In the genomic region with DNA sequence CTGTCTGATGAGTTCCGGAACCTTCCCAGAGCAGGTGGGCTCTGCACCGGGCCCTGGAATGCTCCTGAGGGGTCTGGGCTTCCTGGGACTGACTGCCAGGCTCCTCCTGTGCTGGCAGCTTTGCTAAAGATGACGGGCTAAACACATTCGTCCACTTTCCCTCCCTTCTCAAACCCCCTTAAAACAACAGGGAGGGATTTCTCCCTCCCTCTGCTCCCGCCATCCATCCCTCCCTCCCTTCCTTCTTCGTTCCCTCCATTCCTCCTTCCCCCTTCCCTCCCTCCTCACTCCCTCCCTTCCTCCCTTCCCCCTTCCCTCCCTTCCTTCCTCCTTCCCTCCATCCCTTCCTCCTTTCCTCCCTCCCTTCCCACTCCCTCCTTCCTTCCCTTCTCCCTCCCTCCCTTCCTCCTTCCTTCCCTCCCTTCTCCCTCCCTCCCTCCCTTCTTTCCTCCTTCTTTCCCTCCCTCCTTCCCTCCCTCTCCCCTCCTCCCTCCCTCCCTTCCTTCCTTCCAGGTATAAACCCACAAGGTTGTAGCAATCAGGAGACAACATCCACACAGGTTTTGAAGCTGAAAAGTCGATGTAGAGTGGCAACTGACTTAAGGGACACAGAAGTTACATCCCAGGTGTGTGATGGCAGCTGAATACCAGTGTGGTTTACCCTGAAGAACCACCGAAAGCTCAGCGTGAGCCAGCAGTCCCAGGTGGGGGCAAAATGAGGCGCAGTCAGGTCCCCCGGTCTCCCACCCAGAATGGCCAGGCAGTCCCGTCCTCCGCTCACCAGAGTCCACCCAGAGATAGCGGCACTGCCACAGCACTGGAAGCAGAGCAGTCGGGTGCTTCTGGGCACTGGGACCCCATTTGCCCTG, we compare ENCODE assay signal across 11 cellular contexts. TPM values are rescaled to one million over a fixed set of nuclear protein-coding genes. Genes with fewer than 3 reads are reported as not detected.
DNase-seq lines count a peak whose midpoint lies in the region; ATAC-seq, FAIRE-seq and TF ChIP-seq lines count a peak whose summit lies in the region.
"Had no signal": no experiment of that assay in that cellular context is flagged by ENCODE, and none has a peak within 500 bp of the region (broad histone marks: within the 10 kb centered on the region; RNA-seq: fewer than 3 reads in every experiment).

No MANE protein-coding gene starts in this region.

- H3K36me3 ChIP-seq in PC-9 (ENCODE audit: low read depth) (no peaks in the 10 kb centered on the region), sigmoid colon (peaks cover 0 to 11% (median 0%) of the 10 kb centered on the region in 4 donors), A673 (ENCODE audit: insufficient read depth, low read length, poor library complexity, severe bottlenecking) (no peaks in the 10 kb centered on the region)

- H2AFZ ChIP-seq in PC-9, result no peak overlapping the region

- BruUV-seq in PC-9 (replicated peaks; lab: Mats Ljungman, UMichigan), result no TSS peak
- BruUV-seq in A673 (replicated peaks; lab: Mats Ljungman, UMichigan), result no TSS peak

- H3K4me3 ChIP-seq in PC-9, result no peak overlapping the region
- H3K4me3 ChIP-seq in right cardiac atrium (ENCODE audit: low read length), result no peak overlapping the region
- peak overlapping the region in 3 of 4 donors; percentile 3 to 8 (median 5) for H3K4me3 ChIP-seq in sigmoid colon
- no peak overlapping the region for H3K4me3 ChIP-seq in A673 (ENCODE audit: low read depth, low read length, poor library complexity, severe bottlenecking)

- H3F3A ChIP-seq in PC-9 (ENCODE audit: insufficient read depth, low read depth), result peaks cover 3% of the 10 kb centered on the region; the same call in 1 of the 2 replicates

- FAIRE-seq in GM12891 (lab: Jason Lieb, UNC), result peak; percentile 95

- ATAC-seq in right cardiac atrium, result peak; percentile 9 to 16
- no peak for ATAC-seq in HG03097 (IDR thresholded peaks at IDR 0.05; ENCODE audit: low FRiP score, unreplicated experiment)
- no peak for ATAC-seq in GM19395 (IDR thresholded peaks at IDR 0.05; ENCODE audit: unreplicated experiment)

- no peak for TF ChIP-seq EP300 in sigmoid colon (IDR thresholded peaks at IDR 0.05)

- DNase-seq in GM12891 (ENCODE audit: insufficient read length, low spot score), result no peak
- DNase-seq in PC-9, result no peak
- peak in 1 of 3 donors; percentile 51 for DNase-seq in right cardiac atrium
- no peak for DNase-seq in sigmoid colon
- no peak for DNase-seq in A673 (ENCODE audit: low spot score)
- DNase-seq in activated naive CD4-positive, alpha-beta T cell treated with Interleukin-2 at 50 U/mL for 16 hours, result no peak
- DNase-seq: NCI-H2029 had no signal

- POLR2A ChIA-PET in PC-9 (lab: Charles Lee; ENCODE audit: unreplicated experiment) (interaction anchor here (0.5 to 0.6 kb wide), 3 partner anchors 64 to 122 kb away, joined by 3 to 7 read pairs (median 4); a partner anchor contains a TSS), A673 (lab: Charles Lee; ENCODE audit: low non-redundant PET) (no interaction called here)

- TF ChIP-seq POLR2A in GM12891 (IDR thresholded peaks at IDR 0.05; ENCODE audit: low read depth, low read length), result no peak
- no peak for TF ChIP-seq POLR2A in sigmoid colon (IDR thresholded peaks at IDR 0.05)

- CTCF ChIA-PET in PC-9 (lab: Charles Lee), result interaction anchor here (0.6 to 1.4 kb wide), 2 partner anchors 9 to 40 kb away, joined by 4 to 5 read pairs; no protein-coding TSS in a partner anchor
- CTCF ChIA-PET in A673 (lab: Charles Lee), result interaction anchor here (0.5 kb wide), 1 partner anchor 300 kb away, joined by 5 read pairs; no protein-coding TSS in a partner anchor

- H3K27ac ChIP-seq in PC-9 (no peak overlapping the region), right cardiac atrium (ENCODE audit: low read length) (no peak overlapping the region), sigmoid colon (no peak overlapping the region), A673 (ENCODE audit: low read depth, low read length, poor library complexity, severe bottlenecking) (no peak overlapping the region)

- no peaks in the 10 kb centered on the region for H4K20me1 ChIP-seq in PC-9 (ENCODE audit: insufficient read depth)

- intact Hi-C loops in PC-9 (cut with micrococcal nuclease; ENCODE audit: unreplicated experiment) (loop anchor here (5.0 kb wide), 2 partner anchors 34 to 64 kb away; a partner anchor contains a TSS), right cardiac atrium (cut with DNase I) (no loop called here), sigmoid colon (cut with DNase I) (no loop called here), A673 (cut with micrococcal nuclease; ENCODE audit: unreplicated experiment) (no loop called here)

- H3K4me1 ChIP-seq in PC-9 (replicated peaks; ENCODE audit: insufficient read depth) (peaks cover 7% of the 10 kb centered on the region), right cardiac atrium (ENCODE audit: control insufficient read depth, insufficient read depth, low read length) (no peaks in the 10 kb centered on the region), sigmoid colon (peaks cover 0 to 11% (median 8%) of the 10 kb centered on the region in 4 donors), A673 (ENCODE audit: insufficient read depth, low read length, poor library complexity, severe bottlenecking) (peaks cover 5% of the 10 kb centered on the region)

- no peaks in the 10 kb centered on the region for H3K9me2 ChIP-seq in PC-9 (ENCODE audit: insufficient read depth)

- no peak for TF ChIP-seq CTCF in PC-9 (conservative IDR thresholded peaks at IDR 0.05)
- no peak for TF ChIP-seq CTCF in sigmoid colon (IDR thresholded peaks at IDR 0.05)
- TF ChIP-seq CTCF in A673 (conservative IDR thresholded peaks at IDR 0.05; ENCODE audit: low read depth, low read length), result no peak

- H3K4me2 ChIP-seq in PC-9, result peak overlapping the region; percentile 63

- no peaks in the 10 kb centered on the region for H3K79me2 ChIP-seq in PC-9 (ENCODE audit: low read depth)

- no peaks in the 10 kb centered on the region for H3K27me3 ChIP-seq in PC-9 (ENCODE audit: insufficient read depth, low read depth)
- no peaks in the 10 kb centered on the region for H3K27me3 ChIP-seq in right cardiac atrium (ENCODE audit: control insufficient read depth, insufficient read depth)
- H3K27me3 ChIP-seq in sigmoid colon, result peaks cover 0 to 47% (median 21%) of the 10 kb centered on the region in 3 donors
- H3K27me3 ChIP-seq in A673 (replicated peaks; ENCODE audit: insufficient read depth, low read depth, low read length, poor library complexity), result no peaks in the 10 kb centered on the region

- 41% methylated on average over 15 of the region's 15 CpGs for WGBS in right cardiac atrium
- WGBS in sigmoid colon, 2 donors, result 41 to 47% methylated on average over 15 of the region's 15 CpGs

- H3K9me3 ChIP-seq in PC-9 (ENCODE audit: insufficient read depth, low read depth) (no peaks in the 10 kb centered on the region), right cardiac atrium (ENCODE audit: control insufficient read depth, low read length) (no peaks in the 10 kb centered on the region), sigmoid colon (no peaks in the 10 kb centered on the region), A673 (ENCODE audit: low read depth, low read length, poor library complexity, severe bottlenecking) (no peaks in the 10 kb centered on the region)

TF ChIP-seq in GM12891, 5 proteins besides CTCF, POLR2A, EP300 and RAD21:
- TF ChIP-seq PAX5 (IDR thresholded peaks at IDR 0.05; ENCODE audit: insufficient read depth, low read length, severe bottlenecking) (no peak), POLR2AphosphoS5 (IDR thresholded peaks at IDR 0.05; ENCODE audit: low read depth, low read length) (no peak), TAF1 (IDR thresholded peaks at IDR 0.05; ENCODE audit: low read depth, low read length) (no peak), SPI1 (IDR thresholded peaks at IDR 0.05; ENCODE audit: low read depth, low read length) (no peak), POU2F2 (IDR thresholded peaks at IDR 0.05; ENCODE audit: low read depth, low read length) (no peak)

RNA-seq across cellular contexts. Expression of a gene that starts 18.7 kb away (rescaled TPM):
- polyA plus RNA-seq in GM12891 (2012; ENCODE audit: low read depth, missing spikeins), result 16.9 TPM
- total RNA-seq in PC-9 (2021) (not detected in 2 replicates), right cardiac atrium (10 to 100 TPM in 1 of 4 donors, 1 to 10 TPM in 3; 7.3 to 11.6 (median 9.6) TPM), sigmoid colon (1 to 10 TPM in 3 of 4 donors, under 1 TPM in 1; 0.99 to 1.4 (median 1.2) TPM), A673 (2021) (2.7 and 5.8 TPM in 2 replicates)
- polyA plus RNA-seq in right cardiac atrium (8.7 TPM), sigmoid colon (1 to 10 TPM in 1 of 3 donors, under 1 TPM in 2; 0.60 to 8.1 (median 0.92) TPM)
- polyA plus RNA-seq: CD4-positive, CD25-positive, alpha-beta regulatory T cell; immature natural killer cell had no signal

RNA-seq across cellular contexts. Expression of a gene that starts 38.5 kb away (rescaled TPM):
- 8.7 TPM for polyA plus RNA-seq in GM12891 (2012; ENCODE audit: low read depth, missing spikeins)
- total RNA-seq in PC-9 (2021) (39.9 and 42.8 TPM in 2 replicates), right cardiac atrium (10 to 100 TPM; 14.9 to 18.7 (median 17.3) TPM), sigmoid colon (10 to 100 TPM; 19.6 to 24.6 (median 21.3) TPM), A673 (2021) (27.0 and 38.2 TPM in 2 replicates)
- polyA plus RNA-seq in right cardiac atrium (16.2 TPM), sigmoid colon (10 to 100 TPM in 1 of 3 donors, 1 to 10 TPM in 2; 8.8 to 17.5 (median 9.0) TPM)

Comparison
In these comparisons a context has a peak if more than half of its experiments do, and no peak if none do; other contexts are left out.
1. H3K4me3 ChIP-seq: peak in sigmoid colon (3 of 4); none in PC-9 (single experiment), right cardiac atrium (single experiment) and A673 (single experiment).
2. ATAC-seq: peak in right cardiac atrium (2 of 2); none in HG03097 (single experiment) and GM19395 (single experiment).